Comparison of ENCODE assay signal across 16 cellular contexts in the genomic region with DNA sequence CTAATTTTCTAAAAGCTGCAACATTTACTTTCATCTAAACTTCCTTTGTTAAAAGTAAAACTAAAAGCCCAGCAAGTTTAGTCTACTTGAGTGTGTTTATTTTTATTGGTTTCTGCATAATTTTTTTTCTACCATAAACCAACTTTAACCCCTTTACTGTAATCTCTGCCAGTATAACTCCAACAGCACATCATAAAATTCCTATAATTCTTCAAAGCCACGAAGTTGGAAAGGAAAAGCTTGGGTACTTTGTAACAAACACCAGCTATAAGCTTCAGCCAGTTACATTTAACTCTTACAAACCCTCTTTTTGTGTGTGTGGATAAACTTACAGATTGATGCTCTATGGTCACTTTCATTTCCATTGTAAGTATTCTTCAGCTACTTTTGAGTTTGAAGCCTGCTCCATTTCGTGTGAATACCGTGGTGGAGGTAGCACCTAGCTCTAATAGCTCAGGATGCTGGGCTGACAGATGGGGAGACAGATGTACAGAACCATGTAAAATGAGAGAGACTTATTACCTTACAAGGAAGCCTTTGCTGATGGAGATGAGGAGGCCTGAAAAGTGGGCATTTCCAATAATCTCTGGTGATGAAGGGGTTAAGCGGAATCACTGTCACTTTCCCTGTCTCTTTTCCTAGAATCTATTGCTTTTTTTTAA. TPM values are rescaled to one million over a fixed set of nuclear protein-coding genes. Genes with fewer than 3 reads are reported as not detected.
DNase-seq lines count a peak whose midpoint lies in the region; FAIRE-seq and TF ChIP-seq lines count a peak whose summit lies in the region.
"Had no signal": no experiment of that assay in that cellular context is flagged by ENCODE, and none has a peak within 500 bp of the region (broad histone marks: within the 10 kb centered on the region; RNA-seq: fewer than 3 reads in every experiment).

No MANE protein-coding gene starts in this region.

- 52 to 69% (median 58%) methylated on average over 4 of the region's 4 CpGs for WGBS in small intestine, 3 donors

- no peaks in the 10 kb centered on the region for H3K36me3 Mint-ChIP-seq in glutamatergic neuron (ENCODE audit: unreplicated experiment)
- H3K36me3 Mint-ChIP-seq: activated naive CD8-positive, alpha-beta T cell treated with anti-CD3 and anti-CD28 coated beads for 36 hours had no signal

- no peak for TF ChIP-seq CTCF in glutamatergic neuron (IDR thresholded peaks at IDR 0.05; ENCODE audit: partially characterized antibody, unreplicated experiment)

- H3K27me3 Mint-ChIP-seq in glutamatergic neuron (ENCODE audit: unreplicated experiment) = peaks cover 5% of the 10 kb centered on the region
- H3K27me3 Mint-ChIP-seq: activated naive CD8-positive, alpha-beta T cell treated with anti-CD3 and anti-CD28 coated beads for 36 hours had no signal

- H3K9ac ChIP-seq in HUES48 (ENCODE audit: low read depth, low read length) = no peak overlapping the region

- H3K4me1 Mint-ChIP-seq in glutamatergic neuron (ENCODE audit: low read depth, unreplicated experiment) = peaks cover 46% of the 10 kb centered on the region

- H3K27me3 ChIP-seq in HUES48 (ENCODE audit: control insufficient read depth, insufficient read depth, low read length) (no peaks in the 10 kb centered on the region), small intestine (ENCODE audit: control insufficient read depth in 2 of 2, insufficient read depth in 2 of 2, low read length in 2 of 2) (no peaks in the 10 kb centered on the region)
- H3K27me3 ChIP-seq: heart right ventricle, stomach had no signal

- H3K36me3 ChIP-seq in HUES48 (ENCODE audit: control insufficient read depth, insufficient read depth, low read length) = no peaks in the 10 kb centered on the region
- no peaks in the 10 kb centered on the region for H3K36me3 ChIP-seq in small intestine (ENCODE audit: control insufficient read depth in 2 of 2, insufficient read depth in 2 of 2, low read length in 2 of 2)
- H3K36me3 ChIP-seq: prostate gland, stomach had no signal

- FAIRE-seq in small intestine (lab: Jason Lieb, UNC) = no peak

- peaks cover 5% of the 10 kb centered on the region for H3K9me3 Mint-ChIP-seq in glutamatergic neuron (ENCODE audit: unreplicated experiment)
- H3K9me3 Mint-ChIP-seq: activated naive CD8-positive, alpha-beta T cell treated with anti-CD3 and anti-CD28 coated beads for 36 hours had no signal

- DNase-seq in amniotic epithelial cell (ENCODE audit: low read depth) (peak; percentile 43), glutamatergic neuron (no peak), Kasumi-1 (lab: John Stamatoyannopoulos, UW) (no peak), small intestine (no peak), DMS53 treated with DMSO at 0.1 percent for 48 hours (lab: John Stamatoyannopoulos, UW; ENCODE audit: unreplicated experiment) (no peak)
- DNase-seq: activated naive CD8-positive, alpha-beta T cell treated with anti-CD3 and anti-CD28 coated beads for 36 hours; heart right ventricle; NCI-H1092 treated with DMSO at 0.1 percent for 48 hours; NCI-H748 treated with DMSO at 0.1 percent for 48 hours; SHP77 treated with DMSO at 0.1 percent for 48 hours; stomach had no signal

- H3K9me3 ChIP-seq in HUES48 (ENCODE audit: control insufficient read depth, insufficient read depth, low read length) (no peaks in the 10 kb centered on the region), small intestine (ENCODE audit: control insufficient read depth, low read depth) (no peaks in the 10 kb centered on the region)
- H3K9me3 ChIP-seq: heart right ventricle, prostate gland, stomach had no signal

- H3K4me1 ChIP-seq in HUES48 (ENCODE audit: control insufficient read depth, insufficient read depth, low read length) (peaks cover 55% of the 10 kb centered on the region), small intestine (ENCODE audit: control insufficient read depth in 2 of 2, insufficient read depth in 1 of 2, low read depth in 1 of 2, low read length in 1 of 2) (peaks cover 0 to 15% of the 10 kb centered on the region in 2 donors)
- H3K4me1 ChIP-seq: prostate gland had no signal

- H3K27ac ChIP-seq in HUES48 (ENCODE audit: low read depth, low read length) = peak overlapping the region; percentile 94
- H3K27ac ChIP-seq in temporal lobe (ENCODE audit: low read depth, low read length) = peak overlapping the region; percentile 74
- H3K27ac ChIP-seq in small intestine (ENCODE audit: low read depth in 1 of 2, low read length in 1 of 2) = peak overlapping the region in 1 of 2 donors; percentile 58
- H3K27ac ChIP-seq: prostate gland, VCaP had no signal

- peak overlapping the region; percentile 95 for H3K27ac Mint-ChIP-seq in glutamatergic neuron (ENCODE audit: unreplicated experiment)
- H3K27ac Mint-ChIP-seq: activated naive CD8-positive, alpha-beta T cell treated with anti-CD3 and anti-CD28 coated beads for 36 hours had no signal

- no peak overlapping the region for H3K4me3 ChIP-seq in HUES48 (ENCODE audit: low read depth, low read length)
- H3K4me3 ChIP-seq in small intestine (ENCODE audit: low read depth in 1 of 2, low read length in 2 of 2) = no peak overlapping the region
- H3K4me3 ChIP-seq: heart right ventricle, lung, prostate gland had no signal

- H3K4me3 Mint-ChIP-seq in glutamatergic neuron (ENCODE audit: unreplicated experiment) = peak overlapping the region; percentile 86
- H3K4me3 Mint-ChIP-seq: activated naive CD8-positive, alpha-beta T cell treated with anti-CD3 and anti-CD28 coated beads for 36 hours had no signal

RNA-seq across cellular contexts. Expression of a gene that starts 42.5 kb away (rescaled TPM):
- total RNA-seq in glutamatergic neuron (ENCODE audit: unreplicated experiment) (121 TPM), temporal lobe (283 TPM)
- 10 to 100 TPM in 2 of 3 donors, 1 to 10 TPM in 1; 2.0 to 18.5 (median 12.2) TPM for polyA plus RNA-seq in small intestine
